In the genomic region with DNA sequence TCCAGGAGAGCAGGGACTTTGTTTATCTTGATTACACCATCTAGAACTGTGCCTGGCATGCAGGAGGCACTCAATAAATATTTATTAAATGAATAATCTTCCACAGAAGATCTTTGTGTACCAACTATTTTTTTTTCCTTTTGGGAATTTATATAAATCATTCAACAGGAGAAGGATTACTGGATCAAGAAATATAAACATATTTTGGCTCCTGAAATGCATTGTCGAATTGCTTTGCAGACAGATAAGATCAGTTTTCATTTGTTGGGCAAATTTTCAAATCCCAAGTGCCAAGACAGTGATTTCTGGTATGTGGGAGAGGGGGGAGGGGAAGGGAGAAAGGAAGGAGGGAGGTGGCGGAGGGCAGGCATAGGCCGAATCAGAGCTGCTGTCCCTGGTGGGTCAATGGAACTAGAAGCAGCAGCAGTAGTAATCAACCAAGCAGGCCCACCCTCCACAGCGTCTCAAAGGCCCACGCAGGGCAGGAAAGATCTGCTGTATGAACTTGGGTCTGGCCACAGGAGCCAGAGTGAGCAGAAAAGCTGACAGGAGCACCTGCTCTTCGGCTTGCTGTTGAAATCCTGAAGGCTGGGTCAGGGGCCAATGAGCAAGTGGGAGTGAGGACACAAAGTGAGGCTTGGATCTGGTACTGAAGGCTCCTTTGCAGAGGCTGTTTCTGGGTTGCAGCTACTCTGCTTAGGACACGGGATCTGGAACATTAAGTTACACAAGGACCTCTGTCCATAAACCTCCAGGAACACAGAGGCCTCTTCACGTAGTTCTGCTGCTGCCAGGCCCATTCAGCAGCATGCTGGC, we compare ENCODE assay signal across 14 cellular contexts. TPM values are rescaled to one million over a fixed set of nuclear protein-coding genes. Genes with fewer than 3 reads are reported as not detected.
DNase-seq lines count a peak whose midpoint lies in the region; ATAC-seq and TF ChIP-seq lines count a peak whose summit lies in the region.
"Had no signal": no experiment of that assay in that cellular context is flagged by ENCODE, and none has a peak within 500 bp of the region (broad histone marks: within the 10 kb centered on the region; RNA-seq: fewer than 3 reads in every experiment).

No MANE protein-coding gene starts in this region.

- ATAC-seq in Right ventricle myocardium inferior (peak; percentile 69), left cardiac atrium (peak; percentile 5 to 66), esophagus mucosa (no peak)
- ATAC-seq: naive thymus-derived CD4-positive, alpha-beta T cell had no signal

- H2AFZ ChIP-seq in osteoblast (ENCODE audit: low read length) = peak overlapping the region; percentile 13

- no peak overlapping the region for H3K27ac ChIP-seq in osteoblast (ENCODE audit: low read depth, low read length)
- H3K27ac ChIP-seq: SJSA1 had no signal

- peaks cover 41% of the 10 kb centered on the region for H3K4me1 ChIP-seq in osteoblast (ENCODE audit: insufficient read depth, low read length)

- no peaks in the 10 kb centered on the region for H3K27me3 ChIP-seq in osteoblast (ENCODE audit: insufficient read depth, low read length)
- H3K27me3 ChIP-seq: heart right ventricle, SJSA1 had no signal

- intact Hi-C loops in Right ventricle myocardium inferior (cut with DNase I) (no loop called here), cardiac septum (cut with DNase I) (no loop called here), left cardiac atrium (cut with DNase I) (no loop called here)

- H3K79me2 ChIP-seq in osteoblast (ENCODE audit: insufficient read depth, low read length) = no peaks in the 10 kb centered on the region

- TF ChIP-seq CTCF in osteoblast (IDR thresholded peaks at IDR 0.05; ENCODE audit: extremely low read depth, low read depth, low read length) = no peak

- H3K4me3 ChIP-seq in osteoblast (ENCODE audit: insufficient read depth, low read length) = no peak overlapping the region
- H3K4me3 ChIP-seq: heart right ventricle, SJSA1 had no signal

- DNase-seq in Right ventricle myocardium inferior (ENCODE audit: missing footprints) (no peak), cardiac septum (ENCODE audit: low spot score) (no peak), left cardiac atrium (no peak), osteoblast (ENCODE audit: insufficient read length, low spot score, missing footprints) (no peak), NCI-H69 (lab: John Stamatoyannopoulos, UW) (no peak), T1000 (lab: John Stamatoyannopoulos, UW) (no peak), DMS114 treated with DMSO at 0.1 percent for 48 hours (lab: John Stamatoyannopoulos, UW; ENCODE audit: unreplicated experiment) (no peak)
- DNase-seq: cortex of kidney; GF-D8; heart right ventricle; naive thymus-derived CD4-positive, alpha-beta T cell; NCI-H1930 had no signal

- H3K9me3 ChIP-seq in osteoblast (ENCODE audit: low read depth, low read length) = no peaks in the 10 kb centered on the region
- H3K9me3 ChIP-seq: heart right ventricle, SJSA1 had no signal

- H3K36me3 ChIP-seq in osteoblast (ENCODE audit: insufficient read depth, low read length) = no peaks in the 10 kb centered on the region
- H3K36me3 ChIP-seq: heart right ventricle, SJSA1 had no signal

- no peak overlapping the region for H3K4me2 ChIP-seq in osteoblast (ENCODE audit: insufficient read depth, low read length)

- H4K20me1 ChIP-seq in osteoblast (ENCODE audit: insufficient read depth, low read length) = no peaks in the 10 kb centered on the region

RNA-seq across cellular contexts. Expression of a gene that starts 15.8 kb away (rescaled TPM):
- total RNA-seq in Right ventricle myocardium inferior = 2.1 TPM
- 2.4 TPM for total RNA-seq in cardiac septum
- 1 to 10 TPM; 3.3 to 3.7 TPM for total RNA-seq in left cardiac atrium
- total RNA-seq in osteoblast = 0.88 and 1.8 TPM in 2 replicates
- 1.2 TPM for total RNA-seq in esophagus mucosa
